Comparison of ENCODE assay signal across 9 cellular contexts in genomic region chr9:126985870-126986498, GRCh38.
DNase-seq lines count a peak whose midpoint lies in the region; ATAC-seq lines count a peak whose summit lies in the region.
"Had no signal": no experiment of that assay in that cellular context is flagged by ENCODE, and none has a peak within 500 bp of the region (broad histone marks: within the 10 kb centered on the region; RNA-seq: fewer than 3 reads in every experiment).

No MANE protein-coding gene starts in this region.

- H3K27ac Mint-ChIP-seq in activated CD4-positive, alpha-beta memory T cell treated with anti-CD3 and anti-CD28 coated beads, Interleukin-2, amount 10 ng/mL, durations not matched to agents 7 days and 5 days = peak overlapping the region; percentile 87

- H3K4me1 Mint-ChIP-seq in activated CD4-positive, alpha-beta memory T cell treated with anti-CD3 and anti-CD28 coated beads, Interleukin-2, amount 10 ng/mL, durations not matched to agents 7 days and 5 days = peaks cover 64% of the 10 kb centered on the region

- H3K36me3 Mint-ChIP-seq in activated CD4-positive, alpha-beta memory T cell treated with anti-CD3 and anti-CD28 coated beads, Interleukin-2, amount 10 ng/mL, durations not matched to agents 7 days and 5 days (ENCODE audit: low read depth) = peaks cover 63% of the 10 kb centered on the region

- H3K9me3 ChIP-seq in effector memory CD4-positive, alpha-beta T cell (ENCODE audit: control insufficient read depth, low read length) = no peaks in the 10 kb centered on the region

- CTCF ChIA-PET in activated CD4-positive, alpha-beta memory T cell treated with anti-CD3 and anti-CD28 coated beads, Interleukin-2, amount 10 ng/mL, durations not matched to agents 7 days and 5 days (lab: Charles Lee) = interaction anchor here (1.0 to 2.8 kb wide), 15 partner anchors 11 to 215 kb away, joined by 3 to 25 read pairs (median 5); no protein-coding TSS in a partner anchor

- in situ Hi-C loops in G401 (cut with HindIII; ENCODE audit: low sequenced_read_pairs) = no loop called here

- H3K27me3 ChIP-seq in effector memory CD4-positive, alpha-beta T cell (replicated peaks; ENCODE audit: control insufficient read depth, insufficient read depth, low read length, poor library complexity, severe bottlenecking) = no peaks in the 10 kb centered on the region
- H3K27me3 ChIP-seq in H7 (ENCODE audit: control insufficient read depth, insufficient read depth, low read length) = no peaks in the 10 kb centered on the region

- POLR2A ChIA-PET in activated CD4-positive, alpha-beta memory T cell treated with anti-CD3 and anti-CD28 coated beads, Interleukin-2, amount 10 ng/mL, durations not matched to agents 7 days and 5 days (lab: Charles Lee) = interaction anchor here (0.7 to 3.0 kb wide), 13 partner anchors 14 to 465 kb away, joined by 3 to 23 read pairs (median 4); partner anchors contain the start of genes LRSAM1, RPL12 and SLC2A8

- DNase-seq in G401 (ENCODE audit: low spot score) = peak; percentile 68
- peak; percentile 91 for DNase-seq in NCI-H345 treated with DMSO at 0.1 percent for 48 hours (lab: John Stamatoyannopoulos, UW; ENCODE audit: unreplicated experiment)
- DNase-seq in activated CD4-positive, alpha-beta memory T cell treated with anti-CD3 and anti-CD28 coated beads, Interleukin-2, amount 10 ng/mL, durations not matched to agents 7 days and 5 days = peak; percentile 91
- peak; percentile 78 to 80 (median 78) for DNase-seq in effector memory CD4-positive, alpha-beta T cell
- peak; percentile 87 for DNase-seq in posterior vena cava (ENCODE audit: low spot score)
- DNase-seq in NCI-H1417 treated with DMSO at 0.1 percent for 48 hours (lab: John Stamatoyannopoulos, UW) = no peak
- no peak for DNase-seq in H7

- H3K36me3 ChIP-seq in effector memory CD4-positive, alpha-beta T cell (ENCODE audit: control insufficient read depth, insufficient read depth, low read length) = no peaks in the 10 kb centered on the region
- H3K36me3 ChIP-seq in H7 (replicated peaks; ENCODE audit: control insufficient read depth, insufficient read depth, low read length) = no peaks in the 10 kb centered on the region

- peak overlapping the region; percentile 59 for H3K27ac ChIP-seq in effector memory CD4-positive, alpha-beta T cell (ENCODE audit: insufficient read depth, low read length, poor library complexity, severe bottlenecking)

- intact Hi-C loops in posterior vena cava (cut with DNase I) = no loop called here

- H3K9me3 Mint-ChIP-seq in activated CD4-positive, alpha-beta memory T cell treated with anti-CD3 and anti-CD28 coated beads, Interleukin-2, amount 10 ng/mL, durations not matched to agents 7 days and 5 days = peaks cover 7% of the 10 kb centered on the region

- peaks cover 42% of the 10 kb centered on the region for H3K4me1 ChIP-seq in effector memory CD4-positive, alpha-beta T cell (ENCODE audit: control insufficient read depth, insufficient read depth, low read length, poor library complexity, severe bottlenecking)

- peak; percentile 52 for ATAC-seq in HG02763 (IDR thresholded peaks at IDR 0.05; ENCODE audit: unreplicated experiment)
- ATAC-seq: Panc1 had no signal

- peak overlapping the region; percentile 5 for H3K4me3 ChIP-seq in effector memory CD4-positive, alpha-beta T cell (ENCODE audit: insufficient read depth, low read depth, low read length, poor library complexity, severe bottlenecking)
- H3K4me3 ChIP-seq in H7 (ENCODE audit: insufficient read depth, low read depth, low read length) = no peak overlapping the region

- H3K27me3 Mint-ChIP-seq in activated CD4-positive, alpha-beta memory T cell treated with anti-CD3 and anti-CD28 coated beads, Interleukin-2, amount 10 ng/mL, durations not matched to agents 7 days and 5 days = peaks cover 36% of the 10 kb centered on the region

- peak overlapping the region; percentile 29 for H3K4me3 Mint-ChIP-seq in activated CD4-positive, alpha-beta memory T cell treated with anti-CD3 and anti-CD28 coated beads, Interleukin-2, amount 10 ng/mL, durations not matched to agents 7 days and 5 days

Comparison
In these comparisons a context has a peak if more than half of its experiments do, and no peak if none do; other contexts are left out.
1. DNase-seq: peak in G401 (single experiment), NCI-H345 treated with DMSO at 0.1 percent for 48 hours (single experiment), activated CD4-positive, alpha-beta memory T cell treated with anti-CD3 and anti-CD28 coated beads, Interleukin-2, amount 10 ng/mL, durations not matched to agents 7 days and 5 days (single experiment), effector memory CD4-positive, alpha-beta T cell (3 of 3) and posterior vena cava (single experiment); none in NCI-H1417 treated with DMSO at 0.1 percent for 48 hours (single experiment) and H7 (single experiment).